ENCODE assay signal across 8 cellular contexts in the genomic region with DNA sequence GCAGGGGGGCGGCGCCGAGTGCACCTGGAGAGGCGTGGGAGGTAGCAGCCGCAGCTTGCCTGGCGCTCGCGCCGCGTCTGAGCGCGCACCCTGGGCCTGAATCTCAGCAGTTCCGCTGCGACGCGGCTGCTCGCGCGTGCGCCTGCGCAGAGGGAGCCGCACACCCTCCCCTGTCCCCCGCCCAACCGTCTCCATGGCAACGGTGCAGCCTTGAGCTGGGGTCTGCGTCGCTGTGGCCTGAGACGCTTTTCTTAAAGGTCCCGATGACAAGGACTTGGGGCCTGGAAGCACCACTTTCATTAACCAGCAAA. TPM values are rescaled to one million over a fixed set of nuclear protein-coding genes. Genes with fewer than 3 reads are reported as not detected.
DNase-seq lines count a peak whose midpoint lies in the region; ATAC-seq, FAIRE-seq and TF ChIP-seq lines count a peak whose summit lies in the region.

A gene with protein sequence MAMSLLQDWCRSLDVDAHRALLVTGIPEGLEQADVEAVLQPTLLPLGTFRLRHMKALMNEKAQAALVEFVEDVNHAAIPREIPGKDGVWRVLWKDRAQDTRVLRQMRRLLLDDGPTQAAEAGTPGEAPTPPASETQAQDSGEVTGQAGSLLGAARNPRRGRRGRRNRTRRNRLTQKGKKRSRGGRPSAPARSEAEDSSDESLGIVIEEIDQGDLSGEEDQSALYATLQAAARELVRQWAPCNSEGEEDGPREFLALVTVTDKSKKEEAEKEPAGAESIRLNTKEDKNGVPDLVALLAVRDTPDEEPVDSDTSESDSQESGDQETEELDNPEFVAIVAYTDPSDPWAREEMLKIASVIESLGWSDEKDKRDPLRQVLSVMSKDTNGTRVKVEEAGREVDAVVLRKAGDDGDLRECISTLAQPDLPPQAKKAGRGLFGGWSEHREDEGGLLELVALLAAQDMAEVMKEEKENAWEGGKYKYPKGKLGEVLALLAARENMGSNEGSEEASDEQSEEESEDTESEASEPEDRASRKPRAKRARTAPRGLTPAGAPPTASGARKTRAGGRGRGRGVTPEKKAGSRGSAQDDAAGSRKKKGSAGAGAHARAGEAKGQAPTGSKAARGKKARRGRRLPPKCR (minus strand): TSS at position 79 of the 311 bp plus-strand sequence. CDS start 402 bp downstream, outside the sequence.

- no peak for FAIRE-seq in GM12878 (lab: Jason Lieb, UNC)

- H3K4me1 ChIP-seq in GM12878 (ENCODE audit: control insufficient read depth, insufficient read depth, low read length): no peaks in the 10 kb centered on the region
- peaks cover 3% of the 10 kb centered on the region for H3K4me1 ChIP-seq in iPS-20b (ENCODE audit: insufficient read depth, low read length)

- no peak within 1 kb of the TSS for H3K27ac ChIP-seq in GM12878 (ENCODE audit: control insufficient read depth, insufficient read depth)
- H3K27ac ChIP-seq in iPS-20b (ENCODE audit: low read length): no peak within 1 kb of the TSS

- RAD21 ChIA-PET in GM12878 (lab: Charles Lee; ENCODE audit: unreplicated experiment): no interaction called here

- no peaks in the 10 kb centered on the region for H4K20me1 ChIP-seq in GM12878 (ENCODE audit: control insufficient read depth, insufficient read depth)

- TF ChIP-seq POLR2A in GM12878 (IDR thresholded peaks at IDR 0.05; ENCODE audit: low read depth, low read length): no peak

- in situ Hi-C loops in GM12878 (cut with MboI): no loop called here

- POLR2A ChIA-PET in GM12878 (lab: Charles Lee): no interaction called here

- no peak for TF ChIP-seq EP300 in GM12878 (IDR thresholded peaks at IDR 0.05; ENCODE audit: borderline replicate concordance in 1 of 2, control insufficient read depth in 1 of 2, low read depth in 2 of 2, low read length in 2 of 2)

- WGBS in GM12878 (ENCODE audit: insufficient coverage, insufficient replicate concordance, low lambda C conversion rate, missing lambda C conversion rate): 17% methylated on average over 29 of the region's 29 CpGs

- SMC1A ChIA-PET in GM12878 (lab: Charles Lee; ENCODE audit: uncharacterized antibody, unreplicated experiment): no interaction called here

- H3K79me2 ChIP-seq in GM12878 (ENCODE audit: control insufficient read depth, insufficient read depth, low read length): no peaks in the 10 kb centered on the region

- H3K9me3 ChIP-seq in GM12878 (replicated peaks; ENCODE audit: control insufficient read depth, insufficient read depth, low read length): no peaks in the 10 kb centered on the region
- peaks cover 5% of the 10 kb centered on the region; the same call in 1 of the 2 replicates for H3K9me3 ChIP-seq in iPS-20b (ENCODE audit: insufficient read depth, low read depth, low read length)

- no TSS peak for BruUV-seq in GM12878 (replicated peaks; lab: Mats Ljungman, UMichigan)

- H3K36me3 ChIP-seq in GM12878 (ENCODE audit: control insufficient read depth in 2 of 2, insufficient read depth in 2 of 2, low read length in 1 of 2): no peaks in the 10 kb centered on the region
- no peaks in the 10 kb centered on the region for H3K36me3 ChIP-seq in iPS-20b (ENCODE audit: insufficient read depth, low read depth, low read length)

- H3K9ac ChIP-seq in GM12878 (ENCODE audit: control insufficient read depth, insufficient read depth, low read length) (no peak within 1 kb of the TSS), iPS-20b (ENCODE audit: low read depth, low read length) (no peak within 1 kb of the TSS)

- TF ChIP-seq CTCF in GM12878 (IDR thresholded peaks at IDR 0.05 in 2 of 3, conservative IDR thresholded peaks at IDR 0.05 in 1 of 3; ENCODE audit: control insufficient read depth in 2 of 3, extremely low read depth in 1 of 3, insufficient read depth in 1 of 3, low read depth in 3 of 3, low read length in 3 of 3): no peak

- no peak for TF ChIP-seq RAD21 in GM12878 (IDR thresholded peaks at IDR 0.05; ENCODE audit: insufficient read depth, low read depth, low read length)

- H3K4me2 ChIP-seq in GM12878 (ENCODE audit: control insufficient read depth, insufficient read depth): no peak within 1 kb of the TSS

- intact Hi-C loops in GM12878 (cut with micrococcal nuclease; ENCODE audit: unreplicated experiment): no loop called here

- H2AFZ ChIP-seq in GM12878 (ENCODE audit: control insufficient read depth, low read depth, low read length): no peak within 1 kb of the TSS

- no peak within 1 kb of the TSS for H3K4me3 ChIP-seq in GM12878
- peak within 1 kb of the TSS; percentile 62 for H3K4me3 ChIP-seq in iPS-20b (ENCODE audit: low read length)

- H3K27me3 ChIP-seq in GM12878 (replicated peaks in 1 of 2; ENCODE audit: control insufficient read depth in 2 of 2, insufficient read depth in 2 of 2, low read length in 1 of 2) (peaks cover 13 to 23% of the 10 kb centered on the region in 2 experiments), iPS-20b (ENCODE audit: insufficient read depth, low read length) (peaks cover 49% of the 10 kb centered on the region)

- CTCF ChIA-PET in GM12878 (lab: Yijun Ruan, JAX): no interaction called here

- DNase-seq in DMS53 treated with DMSO at 0.1 percent for 48 hours (lab: John Stamatoyannopoulos, UW; ENCODE audit: unreplicated experiment): peak; percentile 20
- peak; percentile 86 for DNase-seq in NCI-H510A treated with DMSO at 0.1 percent for 48 hours (lab: John Stamatoyannopoulos, UW)
- DNase-seq in GM12878 (ENCODE audit: low read depth, low spot score): no peak
- peak; percentile 57 for DNase-seq in stimulated activated CD4-positive, alpha-beta T cell treated with anti-CD3 and anti-CD28 coated beads, Interleukin-15, amount 100 ng/mL, for 24 hours
- DNase-seq in GM19240 (ENCODE audit: insufficient read length, low spot score): no peak
- no peak for DNase-seq in foreskin melanocyte

- ATAC-seq in GM12878 (no peak; the same call in 2 of the 3 replicates), GM19397 (IDR thresholded peaks at IDR 0.05; ENCODE audit: unreplicated experiment) (no peak)

TF ChIP-seq in GM12878, 131 proteins besides CTCF, POLR2A, EP300 and RAD21:
- TF ChIP-seq MEF2A (IDR thresholded peaks at IDR 0.05; ENCODE audit: insufficient read depth, low read depth, low read length) (no peak), RAD51 (IDR thresholded peaks at IDR 0.05) (no peak), BMI1 (IDR thresholded peaks at IDR 0.05; ENCODE audit: borderline replicate concordance) (0 out of 2 replicates have a peak, but pooled peaks have one; percentile 25), ASH2L (IDR thresholded peaks at IDR 0.05; ENCODE audit: borderline replicate concordance, low read depth) (no peak), SIX5 (IDR thresholded peaks at IDR 0.05; ENCODE audit: low read depth, low read length, severe bottlenecking) (no peak), ETV6 (conservative IDR thresholded peaks at IDR 0.05 in 1 of 2, IDR thresholded peaks at IDR 0.05 in 1 of 2; ENCODE audit: borderline replicate concordance in 1 of 2, low read depth in 1 of 2) (no peak), ZBED1 (IDR thresholded peaks at IDR 0.05; ENCODE audit: borderline replicate concordance) (no peak), TCF12 (IDR thresholded peaks at IDR 0.05; ENCODE audit: low read depth, low read length) (0 out of 2 replicates have a peak, but pooled peaks have one; percentile 65)

RNA-seq across cellular contexts. Expression of the gene that starts here (rescaled TPM):
- 0.08 TPM in 1 of 2 replicates, not detected in the other for total RNA-seq in GM12878 (2013; cell fraction: nucleolus; rRNA removed)
- not detected in 2 replicates for total RNA-seq in GM12878 (2014; rRNA removed)
- total RNA-seq in GM12878 (2014; rRNA removed; fragmentation: Illumina TruSeq; extraction: Trizol): not detected in 2 replicates
- not detected in 2 replicates for total RNA-seq in GM12878 (2021)
- not detected for polyA plus RNA-seq in GM12878 (2011; ENCODE audit: low read depth)
- not detected in 2 replicates for polyA plus RNA-seq in GM12878 (2011; rRNA removed)
- not detected in 2 replicates for polyA plus RNA-seq in GM12878 (2011; cell fraction: cytosol; rRNA removed)
- polyA plus RNA-seq in GM12878 (2011; cell fraction: nucleus; rRNA removed): not detected in 2 replicates
- polyA plus RNA-seq in GM12878 (2012): 0.01 TPM in 1 of 2 replicates, not detected in the other
- 0.01 TPM in 1 of 2 replicates, not detected in the other for polyA plus RNA-seq in GM12878 (2014; fragmentation: Illumina TruSeq; extraction: Trizol)
- polyA plus RNA-seq in GM12878 (2014; fragmentation: Nextera tagmentation; extraction: Ambion mirVana): not detected
- not detected in 2 replicates for polyA plus RNA-seq in GM12878 (2014; rRNA removed)
- polyA plus RNA-seq in GM12878 (2016; fragmentation: Nextera tagmentation; extraction: Ambion mirVana): not detected
- not detected in 2 replicates for polyA minus RNA-seq in GM12878 (2011; rRNA and poly(A)+ RNA removed)
- not detected in 2 replicates for polyA minus RNA-seq in GM12878 (2011; cell fraction: cytosol; rRNA and poly(A)+ RNA removed)
- polyA minus RNA-seq in GM12878 (2011; cell fraction: nucleus; rRNA and poly(A)+ RNA removed): not detected in 2 replicates

Comparison
In these comparisons a context has a peak if more than half of its experiments do, and no peak if none do; other contexts are left out.
1. DNase-seq: peak in DMS53 treated with DMSO at 0.1 percent for 48 hours (single experiment), NCI-H510A treated with DMSO at 0.1 percent for 48 hours (single experiment) and stimulated activated CD4-positive, alpha-beta T cell treated with anti-CD3 and anti-CD28 coated beads, Interleukin-15, amount 100 ng/mL, for 24 hours (single experiment); none in GM12878 (single experiment), GM19240 (single experiment) and foreskin melanocyte (single experiment).